Comparison of ENCODE assay signal across 4 cellular contexts in the genomic region with DNA sequence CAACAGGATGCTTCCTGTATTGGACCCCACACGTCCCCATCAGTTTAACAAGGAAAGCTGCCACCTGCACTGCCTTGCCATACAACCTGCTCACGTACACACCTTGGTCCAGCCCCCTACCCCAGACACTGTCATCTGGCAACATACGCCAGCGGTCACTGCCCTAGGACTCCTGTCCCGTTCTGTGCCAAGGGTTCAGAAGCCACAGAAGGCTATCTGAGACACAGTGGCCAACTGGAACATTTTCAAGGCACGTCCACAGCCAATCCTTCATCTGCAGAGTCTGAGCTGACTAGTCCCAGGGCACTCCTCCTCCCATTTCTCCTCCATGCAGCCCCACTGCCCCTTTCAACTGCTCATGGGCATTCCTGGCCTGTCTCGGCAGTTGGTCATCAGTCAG. TPM values are rescaled to one million over a fixed set of nuclear protein-coding genes. Genes with fewer than 3 reads are reported as not detected.
"Had no signal": no experiment of that assay in that cellular context is flagged by ENCODE, and none has a peak within 500 bp of the region (broad histone marks: within the 10 kb centered on the region; RNA-seq: fewer than 3 reads in every experiment).

No MANE protein-coding gene starts in this region.

RNA-seq across cellular contexts. Expression of a gene that starts 2.6 kb away (rescaled TPM):
- total RNA-seq: HepG2, HT-29, IMR-90 had no signal
- polyA plus RNA-seq: HepG2, IgD-negative memory B cell, IMR-90 had no signal

RNA-seq across cellular contexts. Expression of a gene that starts 7.9 kb away (rescaled TPM):
- total RNA-seq: IMR-90 had no signal
- polyA plus RNA-seq: IgD-negative memory B cell, IMR-90 had no signal

RNA-seq across cellular contexts. Expression of a gene that starts 7.9 kb away (rescaled TPM):
- total RNA-seq: IMR-90 had no signal
- polyA plus RNA-seq: IgD-negative memory B cell, IMR-90 had no signal

RNA-seq across cellular contexts. Expression of a gene that starts 28.0 kb away (rescaled TPM):
- total RNA-seq: HepG2, IMR-90 had no signal
- polyA plus RNA-seq: HepG2, IgD-negative memory B cell, IMR-90 had no signal

RNA-seq across cellular contexts. Expression of a gene that starts 28.1 kb away (rescaled TPM):
- total RNA-seq: HepG2, IMR-90 had no signal
- polyA plus RNA-seq: HepG2, IgD-negative memory B cell, IMR-90 had no signal
